In the genomic region with DNA sequence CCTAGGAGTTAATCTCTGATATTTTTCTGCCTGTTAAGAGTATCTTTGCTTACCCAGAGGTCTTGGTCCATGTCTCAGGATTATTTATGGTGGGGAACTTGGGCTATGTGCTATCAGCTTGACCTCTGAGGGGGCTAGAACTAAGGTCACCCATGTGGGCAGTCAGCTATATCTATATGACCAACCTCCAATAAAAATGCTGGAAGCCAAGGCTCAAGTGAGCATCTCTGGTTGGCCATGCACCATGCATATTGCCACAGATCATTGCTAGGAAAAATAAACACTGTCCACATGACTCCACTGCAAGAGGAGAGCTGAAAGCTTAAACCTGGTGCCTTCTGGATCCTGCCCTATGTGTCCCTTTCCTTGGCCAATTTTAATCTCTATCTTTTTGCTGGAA, we compare ENCODE assay signal across 26 cellular contexts.
DNase-seq lines count a peak whose midpoint lies in the region; FAIRE-seq and TF ChIP-seq lines count a peak whose summit lies in the region.
"Had no signal": no experiment of that assay in that cellular context is flagged by ENCODE, and none has a peak within 500 bp of the region (broad histone marks: within the 10 kb centered on the region; RNA-seq: fewer than 3 reads in every experiment).

No MANE protein-coding gene starts in this region.

- no peaks in the 10 kb centered on the region for H3F3A ChIP-seq in smooth muscle cell (ENCODE audit: low read depth)

- H3K4me2 ChIP-seq in astrocyte (ENCODE audit: low read length), result peak overlapping the region; percentile 67
- H3K4me2 ChIP-seq in smooth muscle cell, result no peak overlapping the region
- H3K4me2 ChIP-seq: BLaER1 treated with 17β-estradiol and CSF1 and Interleukin-3, amounts not matched to agents 10 nM and 100 nM had no signal

- H2AFZ ChIP-seq in astrocyte (ENCODE audit: low read depth, low read length) (no peak overlapping the region), smooth muscle cell (ENCODE audit: low read depth) (no peak overlapping the region)

- intact Hi-C loops in A673 (cut with micrococcal nuclease; ENCODE audit: unreplicated experiment) (no loop called here), spleen (cut with DNase I; ENCODE audit: low total_unique reads) (no loop called here)

- no peaks in the 10 kb centered on the region for H3K9me3 Mint-ChIP-seq in astrocyte (ENCODE audit: unreplicated experiment)
- H3K9me3 Mint-ChIP-seq: activated T-helper 2 cell treated with anti-CD3 and anti-CD28 coated beads, Interferon-gamma antibody, Interleukin-2, Interleukin-4, amounts not matched to agents 10 μg/mL and 5 μg/mL and 100 μg/mL, durations not matched to agents 14 hours and 24 hours and 36 hours had no signal

- TF ChIP-seq POLR2A in spleen (IDR thresholded peaks at IDR 0.05), result no peak

- H4K20me1 ChIP-seq in astrocyte (ENCODE audit: insufficient read depth, low read length), result no peaks in the 10 kb centered on the region
- H4K20me1 ChIP-seq in smooth muscle cell (ENCODE audit: low read depth), result no peaks in the 10 kb centered on the region
- H4K20me1 ChIP-seq: BLaER1 treated with 17β-estradiol and CSF1 and Interleukin-3, amounts not matched to agents 10 nM and 100 nM had no signal

- H3K36me3 Mint-ChIP-seq in astrocyte (ENCODE audit: low read depth, unreplicated experiment), result no peaks in the 10 kb centered on the region
- H3K36me3 Mint-ChIP-seq: activated naive CD8-positive, alpha-beta T cell; memory B cell had no signal

- H3K4me3 ChIP-seq in A673 (ENCODE audit: low read depth, low read length, poor library complexity, severe bottlenecking), result peak overlapping the region; percentile 4
- H3K4me3 ChIP-seq in astrocyte (ENCODE audit: insufficient read depth, low read depth, low read length), result no peak overlapping the region
- no peak overlapping the region for H3K4me3 ChIP-seq in fibroblast of pulmonary artery (replicated peaks; ENCODE audit: low read depth, low read length)
- no peak overlapping the region for H3K4me3 ChIP-seq in spleen
- H3K4me3 ChIP-seq in smooth muscle cell, result no peak overlapping the region
- H3K4me3 ChIP-seq: BLaER1 treated with 17β-estradiol and CSF1 and Interleukin-3, amounts not matched to agents 10 nM and 100 nM; esophagus muscularis mucosa; HAP-1; psoas muscle; upper lobe of left lung had no signal

- TF ChIP-seq CTCF in A673 (conservative IDR thresholded peaks at IDR 0.05; ENCODE audit: low read depth, low read length) (no peak), astrocyte (IDR thresholded peaks at IDR 0.05; ENCODE audit: insufficient read depth, low read depth, low read length) (no peak), fibroblast of pulmonary artery (IDR thresholded peaks at IDR 0.05; ENCODE audit: low read length, missing control alignments) (no peak), spleen (IDR thresholded peaks at IDR 0.05 in 8 of 11, conservative IDR thresholded peaks at IDR 0.05 in 3 of 11) (no peak), smooth muscle cell (IDR thresholded peaks at IDR 0.05; ENCODE audit: borderline replicate concordance, insufficient read depth, poor library complexity, severe bottlenecking) (no peak)

- DNase-seq in A673 (ENCODE audit: low spot score), result no peak
- DNase-seq in HT1080 (ENCODE audit: low read depth), result peak; percentile 8
- DNase-seq in astrocyte (ENCODE audit: low read depth), result peak; percentile 61
- peak; percentile 17 for DNase-seq in fibroblast of pulmonary artery (ENCODE audit: low read depth)
- no peak for DNase-seq in NCI-H1930 (lab: John Stamatoyannopoulos, UW)
- DNase-seq in spleen, result no peak
- DNase-seq in AG08395 (ENCODE audit: low spot score), result no peak
- no peak for DNase-seq in smooth muscle cell (lab: John Stamatoyannopoulos, UW; ENCODE audit: unreplicated experiment)
- DNase-seq: activated CD4-positive, alpha-beta T cell treated with anti-CD3 and anti-CD28 coated beads, Interleukin-2, amount 10 ng/mL, durations not matched to agents 7 days and 5 days; effector memory CD8-positive, alpha-beta T cell; glutamatergic neuron; NCI-H1092; NCI-H2029; NCI-H226; NCI-H82; psoas muscle; upper lobe of left lung; WERI-Rb-1 had no signal

- H3K4me1 ChIP-seq in A673 (ENCODE audit: insufficient read depth, low read length, poor library complexity, severe bottlenecking) (peaks cover 16% of the 10 kb centered on the region), astrocyte (ENCODE audit: insufficient read depth, low read length) (peaks cover 8% of the 10 kb centered on the region), spleen (no peaks in the 10 kb centered on the region), smooth muscle cell (ENCODE audit: low read depth) (no peaks in the 10 kb centered on the region)
- H3K4me1 ChIP-seq: BLaER1 treated with 17β-estradiol and CSF1 and Interleukin-3, amounts not matched to agents 10 nM and 100 nM; esophagus muscularis mucosa; psoas muscle; upper lobe of left lung had no signal

- no TSS peak for BruUV-seq in A673 (replicated peaks; lab: Mats Ljungman, UMichigan)

- POLR2A ChIA-PET in A673 (lab: Charles Lee; ENCODE audit: low non-redundant PET), result no interaction called here

- H3K79me2 ChIP-seq in astrocyte (ENCODE audit: insufficient read depth, low read length) (no peaks in the 10 kb centered on the region), smooth muscle cell (ENCODE audit: low read depth) (no peaks in the 10 kb centered on the region)

- H3K27me3 Mint-ChIP-seq in astrocyte (ENCODE audit: low read depth, unreplicated experiment), result no peaks in the 10 kb centered on the region
- H3K27me3 Mint-ChIP-seq: activated CD4-positive, alpha-beta T cell treated with anti-CD3 and anti-CD28 coated beads, Interleukin-2, amount 10 ng/mL, durations not matched to agents 7 days and 5 days; activated naive CD8-positive, alpha-beta T cell; effector memory CD8-positive, alpha-beta T cell; memory B cell had no signal

- no peak for FAIRE-seq in astrocyte (lab: Jason Lieb, UNC)
- FAIRE-seq: A204.1 had no signal

- H3K9ac ChIP-seq in astrocyte (ENCODE audit: low read length), result peak overlapping the region; percentile 2
- H3K9ac ChIP-seq in smooth muscle cell (ENCODE audit: low read depth), result no peak overlapping the region
- H3K9ac ChIP-seq: BLaER1 treated with 17β-estradiol and CSF1 and Interleukin-3, amounts not matched to agents 10 nM and 100 nM had no signal

- no peak overlapping the region for H3K27ac Mint-ChIP-seq in astrocyte (ENCODE audit: unreplicated experiment)
- H3K27ac Mint-ChIP-seq: activated CD4-positive, alpha-beta T cell treated with anti-CD3 and anti-CD28 coated beads, Interleukin-2, amount 10 ng/mL, durations not matched to agents 7 days and 5 days; activated naive CD8-positive, alpha-beta T cell; activated T-helper 2 cell treated with anti-CD3 and anti-CD28 coated beads, Interferon-gamma antibody, Interleukin-2, Interleukin-4, amounts not matched to agents 10 μg/mL and 5 μg/mL and 100 μg/mL, durations not matched to agents 14 hours and 24 hours and 36 hours; effector memory CD8-positive, alpha-beta T cell; memory B cell; T-helper 2 cell treated with Interferon-gamma antibody and Interleukin-4, amounts not matched to agents 5 μg/mL and 100 μg/mL, for 36 hours had no signal

- H3K9me3 ChIP-seq in A673 (ENCODE audit: low read depth, low read length, poor library complexity, severe bottlenecking) (peaks cover 8% of the 10 kb centered on the region), astrocyte (ENCODE audit: insufficient read depth, low read depth, low read length) (no peaks in the 10 kb centered on the region), spleen (peaks cover 0 to 19% (median 12%) of the 10 kb centered on the region in 8 donors), smooth muscle cell (replicated peaks; ENCODE audit: low read depth) (peaks cover 4% of the 10 kb centered on the region)
- H3K9me3 ChIP-seq: HAP-1 had no signal

- H3K27me3 ChIP-seq in A673 (replicated peaks; ENCODE audit: insufficient read depth, low read depth, low read length, poor library complexity), result no peaks in the 10 kb centered on the region
- H3K27me3 ChIP-seq in astrocyte (ENCODE audit: insufficient read depth, low read length), result no peaks in the 10 kb centered on the region
- no peaks in the 10 kb centered on the region for H3K27me3 ChIP-seq in spleen (replicated peaks in 1 of 7)
- no peaks in the 10 kb centered on the region for H3K27me3 ChIP-seq in smooth muscle cell (ENCODE audit: low read depth)
- H3K27me3 ChIP-seq: BLaER1 treated with 17β-estradiol and CSF1 and Interleukin-3, amounts not matched to agents 10 nM and 100 nM; esophagus muscularis mucosa; upper lobe of left lung had no signal

- no peak overlapping the region for H3K4me3 Mint-ChIP-seq in astrocyte (ENCODE audit: unreplicated experiment)
- H3K4me3 Mint-ChIP-seq: activated CD4-positive, alpha-beta T cell treated with anti-CD3 and anti-CD28 coated beads, Interleukin-2, amount 10 ng/mL, durations not matched to agents 7 days and 5 days; activated naive CD8-positive, alpha-beta T cell; effector memory CD8-positive, alpha-beta T cell; memory B cell; T-helper 2 cell treated with Interferon-gamma antibody and Interleukin-4, amounts not matched to agents 5 μg/mL and 100 μg/mL, for 36 hours had no signal

- H3K27ac ChIP-seq in A673 (ENCODE audit: low read depth, low read length, poor library complexity, severe bottlenecking), result no peak overlapping the region
- H3K27ac ChIP-seq in astrocyte (ENCODE audit: low read depth, low read length), result peak overlapping the region; percentile 54
- no peak overlapping the region for H3K27ac ChIP-seq in spleen
- no peak overlapping the region for H3K27ac ChIP-seq in smooth muscle cell (ENCODE audit: low read depth)
- H3K27ac ChIP-seq: BLaER1 treated with 17β-estradiol and CSF1 and Interleukin-3, amounts not matched to agents 10 nM and 100 nM; esophagus muscularis mucosa; psoas muscle; upper lobe of left lung; WERI-Rb-1 had no signal

- H3K36me3 ChIP-seq in A673 (ENCODE audit: insufficient read depth, low read length, poor library complexity, severe bottlenecking) (no peaks in the 10 kb centered on the region), astrocyte (ENCODE audit: insufficient read depth, low read length) (no peaks in the 10 kb centered on the region), spleen (no peaks in the 10 kb centered on the region), smooth muscle cell (ENCODE audit: low read depth) (no peaks in the 10 kb centered on the region)
- H3K36me3 ChIP-seq: BLaER1 treated with 17β-estradiol and CSF1 and Interleukin-3, amounts not matched to agents 10 nM and 100 nM; esophagus muscularis mucosa; HAP-1; upper lobe of left lung; WERI-Rb-1 had no signal

- CTCF ChIA-PET in A673 (lab: Charles Lee), result no interaction called here

- no peaks in the 10 kb centered on the region for H3K4me1 Mint-ChIP-seq in astrocyte (ENCODE audit: low read depth, unreplicated experiment)
- H3K4me1 Mint-ChIP-seq: activated CD4-positive, alpha-beta T cell treated with anti-CD3 and anti-CD28 coated beads, Interleukin-2, amount 10 ng/mL, durations not matched to agents 7 days and 5 days; memory B cell had no signal

Comparison
In these comparisons a context has a peak if more than half of its experiments do, and no peak if none do; other contexts are left out.
1. DNase-seq: peak in HT1080 (single experiment), astrocyte (single experiment) and fibroblast of pulmonary artery (single experiment); none in A673 (single experiment), NCI-H1930 (0 of 2), spleen (single experiment), AG08395 (single experiment) and smooth muscle cell (single experiment).